Comparison of ENCODE assay signal across 10 cellular contexts in the genomic region with DNA sequence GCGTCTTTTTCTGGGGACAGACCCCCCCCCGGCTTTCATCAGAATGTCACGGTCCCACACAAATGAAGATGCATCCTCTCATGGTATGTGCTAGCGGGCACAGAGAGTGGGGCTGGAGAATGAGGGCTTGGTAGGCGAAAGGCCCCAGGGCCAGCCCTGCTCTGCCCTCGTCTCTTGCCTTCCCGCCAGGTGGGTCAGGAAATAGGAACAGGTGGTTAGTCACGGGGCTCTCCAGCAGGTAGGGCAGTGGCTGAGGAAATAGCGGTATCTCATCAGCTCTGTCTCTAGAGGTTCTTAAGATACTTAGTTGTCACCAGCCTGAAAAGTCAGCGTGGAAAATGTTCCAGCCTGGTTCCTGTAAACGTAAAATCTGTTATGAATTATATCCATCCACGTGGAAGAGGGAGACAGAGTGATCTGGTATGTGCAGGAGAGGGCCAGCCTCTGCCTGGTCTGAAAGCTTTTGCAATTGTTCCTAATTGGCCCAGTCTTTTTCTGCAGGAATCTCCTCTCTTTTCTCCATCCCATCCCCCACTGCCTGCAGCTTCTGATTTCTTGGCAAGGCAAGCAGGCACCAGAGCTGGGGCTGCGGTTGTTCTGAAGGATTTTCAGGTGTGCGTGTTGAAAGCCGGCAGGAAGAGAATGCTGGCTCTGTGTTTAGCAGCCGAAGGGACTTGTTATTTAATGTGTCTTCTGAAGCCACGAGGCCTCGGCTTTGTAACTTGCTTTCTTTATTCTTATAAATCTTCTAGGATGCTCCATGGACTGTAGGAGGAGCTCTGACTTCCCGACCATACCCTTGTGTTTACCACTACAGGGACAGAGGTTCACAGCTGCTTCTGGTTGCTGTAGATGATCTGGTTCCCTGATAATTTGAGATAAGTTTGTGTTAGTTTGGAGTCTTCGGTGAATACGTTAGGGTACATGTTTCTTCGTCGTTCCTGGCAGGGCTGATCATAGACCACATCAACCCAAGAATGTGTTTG.
DNase-seq lines count a peak whose midpoint lies in the region; TF ChIP-seq lines count a peak whose summit lies in the region.
"Had no signal": no experiment of that assay in that cellular context is flagged by ENCODE, and none has a peak within 500 bp of the region (broad histone marks: within the 10 kb centered on the region; RNA-seq: fewer than 3 reads in every experiment).

No MANE protein-coding gene starts in this region.

- H3K27me3 ChIP-seq in H7 (ENCODE audit: control insufficient read depth, insufficient read depth, low read length) (no peaks in the 10 kb centered on the region), hepatocyte (no peaks in the 10 kb centered on the region), smooth muscle cell (ENCODE audit: low read depth) (no peaks in the 10 kb centered on the region), adrenal gland (no peaks in the 10 kb centered on the region)

- H3K4me1 ChIP-seq in hepatocyte (ENCODE audit: insufficient read depth) = peaks cover 5% of the 10 kb centered on the region
- peaks cover 13% of the 10 kb centered on the region for H3K4me1 ChIP-seq in smooth muscle cell (ENCODE audit: low read depth)
- H3K4me1 ChIP-seq in adrenal gland (replicated peaks in 1 of 2) = peaks cover 0 to 21% of the 10 kb centered on the region in 2 donors
- H3K4me1 ChIP-seq: gastrocnemius medialis had no signal

- H3K4me3 ChIP-seq in H7 (ENCODE audit: insufficient read depth, low read depth, low read length) (no peak overlapping the region), hepatocyte (no peak overlapping the region), smooth muscle cell (peak overlapping the region; percentile 22), adrenal gland (no peak overlapping the region)
- H3K4me3 ChIP-seq: gastrocnemius medialis, GM12878 had no signal

- 42% methylated on average over 23 of the region's 23 CpGs for WGBS in hepatocyte (ENCODE audit: low lambda C conversion rate, missing lambda C conversion rate)
- WGBS in smooth muscle cell (ENCODE audit: low lambda C conversion rate) = 56% methylated on average over 23 of the region's 23 CpGs
- 69 to 70% (median 69%) methylated on average over 23 of the region's 23 CpGs for WGBS in adrenal gland, 4 donors

- H3K4me2 ChIP-seq in hepatocyte (peak overlapping the region; percentile 62), smooth muscle cell (peak overlapping the region; percentile 79)

- peaks cover 3% of the 10 kb centered on the region for H3F3A ChIP-seq in smooth muscle cell (ENCODE audit: low read depth)

- H3K9me2 ChIP-seq in hepatocyte (replicated peaks; ENCODE audit: insufficient read depth) = no peaks in the 10 kb centered on the region

- H4K20me1 ChIP-seq in hepatocyte (ENCODE audit: insufficient read depth, poor library complexity, severe bottlenecking) = no peaks in the 10 kb centered on the region
- H4K20me1 ChIP-seq in smooth muscle cell (ENCODE audit: low read depth) = no peaks in the 10 kb centered on the region

- intact Hi-C loops in adrenal gland (cut with DNase I) = no loop called here

- no peaks in the 10 kb centered on the region; the same call in 1 of the 2 replicates for H3K36me3 ChIP-seq in H7 (replicated peaks; ENCODE audit: control insufficient read depth, insufficient read depth, low read length)
- H3K36me3 ChIP-seq in hepatocyte (replicated peaks; ENCODE audit: insufficient read depth, low read depth) = no peaks in the 10 kb centered on the region
- H3K36me3 ChIP-seq in smooth muscle cell (ENCODE audit: low read depth) = no peaks in the 10 kb centered on the region
- H3K36me3 ChIP-seq in adrenal gland (replicated peaks in 1 of 2) = no peaks in the 10 kb centered on the region
- H3K36me3 ChIP-seq: gastrocnemius medialis had no signal

- H3K27ac ChIP-seq in hepatocyte = peak overlapping the region; percentile 57
- H3K27ac ChIP-seq in smooth muscle cell (ENCODE audit: low read depth) = no peak overlapping the region
- H3K27ac ChIP-seq in adrenal gland = peak overlapping the region in 2 of 5 donors; percentile 3 to 44

- H3K79me2 ChIP-seq in hepatocyte (no peaks in the 10 kb centered on the region), smooth muscle cell (ENCODE audit: low read depth) (no peaks in the 10 kb centered on the region)

- H2AFZ ChIP-seq in hepatocyte (peak overlapping the region; percentile 39), smooth muscle cell (ENCODE audit: low read depth) (peak overlapping the region; percentile 6)

- TF ChIP-seq POLR2A in adrenal gland (IDR thresholded peaks at IDR 0.05) = no peak

- TF ChIP-seq CTCF in hepatocyte (IDR thresholded peaks at IDR 0.05; ENCODE audit: poor library complexity) (peak; percentile 49), smooth muscle cell (IDR thresholded peaks at IDR 0.05; ENCODE audit: borderline replicate concordance, insufficient read depth, poor library complexity, severe bottlenecking) (peak; percentile 12), adrenal gland (IDR thresholded peaks at IDR 0.05) (no peak)

- H3K9ac ChIP-seq in smooth muscle cell (ENCODE audit: low read depth) = no peak overlapping the region

- DNase-seq in H7 (peak; percentile 72), amniotic stem cell (lab: John Stamatoyannopoulos, UW) (peak; percentile 5), hepatocyte (ENCODE audit: low spot score) (peak; percentile 68), smooth muscle cell (lab: John Stamatoyannopoulos, UW; ENCODE audit: unreplicated experiment) (no peak), mucosa of gallbladder (ENCODE audit: low spot score) (no peak), NCI-H524 treated with DMSO at 0.1 percent for 48 hours (lab: John Stamatoyannopoulos, UW) (no peak), adrenal gland (no peak)
- DNase-seq in stimulated activated CD4-positive, alpha-beta T cell treated with anti-CD3 and anti-CD28 coated beads, Interleukin-4, amount 100 ng/mL, for 1 hour = no peak
- DNase-seq: gastrocnemius medialis had no signal

- H3K9me3 ChIP-seq in hepatocyte (ENCODE audit: low read depth) (no peaks in the 10 kb centered on the region), smooth muscle cell (replicated peaks; ENCODE audit: low read depth) (no peaks in the 10 kb centered on the region), adrenal gland (replicated peaks in 1 of 3) (no peaks in the 10 kb centered on the region)
- H3K9me3 ChIP-seq: gastrocnemius medialis had no signal

Comparison
In these comparisons a context has a peak if more than half of its experiments do, and no peak if none do; other contexts are left out.
1. DNase-seq: peak in H7 (single experiment), amniotic stem cell (single experiment) and hepatocyte (single experiment); none in smooth muscle cell (single experiment), mucosa of gallbladder (single experiment), stimulated activated CD4-positive, alpha-beta T cell treated with anti-CD3 and anti-CD28 coated beads, Interleukin-4, amount 100 ng/mL, for 1 hour (single experiment), NCI-H524 treated with DMSO at 0.1 percent for 48 hours (single experiment) and adrenal gland (0 of 7).
2. CTCF ChIP-seq: peak in hepatocyte (single experiment) and smooth muscle cell (single experiment); none in adrenal gland (0 of 6).